ENCODE assay signal across 18 cellular contexts in the genomic region with DNA sequence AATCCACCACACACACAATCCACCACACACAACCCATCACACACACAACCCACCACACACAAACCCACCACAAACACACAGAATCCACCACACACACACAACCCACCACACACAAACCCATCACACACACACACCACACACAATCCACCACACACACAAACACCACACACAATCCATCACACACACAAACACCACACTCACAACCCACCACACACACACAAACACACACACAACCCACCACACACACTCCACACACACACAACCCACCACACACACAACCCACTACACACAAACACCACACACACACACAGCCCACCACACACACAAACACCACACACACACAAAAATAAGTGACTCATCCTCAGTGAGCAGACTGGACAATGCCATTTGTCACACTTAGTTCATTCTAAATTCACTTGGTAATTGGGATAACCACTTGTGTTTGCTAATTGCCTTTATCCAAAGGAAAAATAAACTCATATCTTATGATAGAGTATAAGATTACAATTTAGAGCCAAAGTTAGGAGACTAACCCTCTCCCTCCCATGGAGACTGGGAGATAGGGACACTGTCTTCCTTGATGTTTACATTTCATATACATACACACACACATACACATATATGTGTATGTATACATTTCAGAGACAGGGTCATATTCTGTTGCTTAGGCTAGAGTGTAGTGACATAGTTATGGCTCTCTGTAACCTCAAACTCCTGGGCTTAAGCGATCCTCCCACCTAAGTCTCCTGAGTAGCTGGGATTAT. TPM values are rescaled to one million over a fixed set of nuclear protein-coding genes. Genes with fewer than 3 reads are reported as not detected.
A peak's percentile ranks its signal among the peaks of the same experiment; 100 is the strongest.
DNase-seq lines count a peak whose midpoint lies in the region; ATAC-seq lines count a peak whose summit lies in the region.
"Had no signal": no experiment of that assay in that cellular context is flagged by ENCODE, and none has a peak within 500 bp of the region (broad histone marks: within the 10 kb centered on the region; RNA-seq: fewer than 3 reads in every experiment).

No MANE protein-coding gene starts in this region.

- peak overlapping the region; percentile 79 for H3K27ac Mint-ChIP-seq in stimulated activated naive CD8-positive, alpha-beta T cell treated with anti-CD3 and anti-CD28 coated beads, Interleukin-15, Interleukin-2, amounts not matched to agents 100 ng/mL and 50 ng/mL, for 24 hours
- peak overlapping the region; percentile 56 for H3K27ac Mint-ChIP-seq in activated CD4-positive, alpha-beta memory T cell treated with anti-CD3 and anti-CD28 coated beads, Interleukin-2, amount 10 ng/mL, durations not matched to agents 7 days and 5 days
- H3K27ac Mint-ChIP-seq in memory B cell = peak overlapping the region; percentile 93

- CTCF ChIA-PET in activated CD4-positive, alpha-beta memory T cell treated with anti-CD3 and anti-CD28 coated beads, Interleukin-2, amount 10 ng/mL, durations not matched to agents 7 days and 5 days (lab: Charles Lee) = no interaction called here

- DNase-seq in stimulated activated naive CD8-positive, alpha-beta T cell treated with anti-CD3 and anti-CD28 coated beads, Interleukin-15, Interleukin-2, amounts not matched to agents 100 U/mL and 50 U/mL, for 24 hours = no peak
- no peak for DNase-seq in activated CD4-positive, alpha-beta memory T cell treated with anti-CD3 and anti-CD28 coated beads, Interleukin-2, amount 10 ng/mL, durations not matched to agents 7 days and 5 days
- DNase-seq in memory B cell (ENCODE audit: low spot score in 2 of 2) = no peak
- DNase-seq in Ammon's horn (ENCODE audit: low spot score) = no peak
- DNase-seq in stimulated activated CD8-positive, alpha-beta memory T cell treated with anti-CD3 and anti-CD28 coated beads, Interleukin-4, amount 100 ng/mL, for 48 hours = no peak
- no peak for DNase-seq in superior temporal gyrus (ENCODE audit: extremely low spot score)
- DNase-seq: BE2C; central memory CD4-positive, alpha-beta T cell; foreskin keratinocyte; left ventricle myocardium inferior; MM.1S; NCI-H2171 treated with DMSO at 0.1 percent for 48 hours; NK-92 treated with Interleukin-12 subunit alpha and Interleukin-12 subunit beta, amount 100 ng/mL, for 24 hours; retina; Right ventricle myocardium superior; upper lobe of left lung had no signal

- no peak for ATAC-seq in stimulated activated naive CD8-positive, alpha-beta T cell treated with anti-CD3 and anti-CD28 coated beads, Interleukin-15, Interleukin-2, amounts not matched to agents 100 U/mL and 50 U/mL, for 24 hours
- ATAC-seq in memory B cell (ENCODE audit: low read depth) (no peak), HG02970 (IDR thresholded peaks at IDR 0.05; ENCODE audit: low FRiP score, unreplicated experiment) (no peak)
- ATAC-seq: foreskin keratinocyte had no signal

- no peaks in the 10 kb centered on the region for H3K36me3 Mint-ChIP-seq in stimulated activated naive CD8-positive, alpha-beta T cell treated with anti-CD3 and anti-CD28 coated beads, Interleukin-15, Interleukin-2, amounts not matched to agents 100 ng/mL and 50 ng/mL, for 24 hours (ENCODE audit: low read depth)
- H3K36me3 Mint-ChIP-seq in activated CD4-positive, alpha-beta memory T cell treated with anti-CD3 and anti-CD28 coated beads, Interleukin-2, amount 10 ng/mL, durations not matched to agents 7 days and 5 days (ENCODE audit: low read depth) = peaks cover 3% of the 10 kb centered on the region
- H3K36me3 Mint-ChIP-seq in memory B cell = no peaks in the 10 kb centered on the region

- H3K27me3 Mint-ChIP-seq in stimulated activated naive CD8-positive, alpha-beta T cell treated with anti-CD3 and anti-CD28 coated beads, Interleukin-15, Interleukin-2, amounts not matched to agents 100 ng/mL and 50 ng/mL, for 24 hours = no peaks in the 10 kb centered on the region
- H3K27me3 Mint-ChIP-seq in activated CD4-positive, alpha-beta memory T cell treated with anti-CD3 and anti-CD28 coated beads, Interleukin-2, amount 10 ng/mL, durations not matched to agents 7 days and 5 days = no peaks in the 10 kb centered on the region
- H3K27me3 Mint-ChIP-seq in memory B cell = peaks cover 3% of the 10 kb centered on the region

- H3K4me3 Mint-ChIP-seq in stimulated activated naive CD8-positive, alpha-beta T cell treated with anti-CD3 and anti-CD28 coated beads, Interleukin-15, Interleukin-2, amounts not matched to agents 100 ng/mL and 50 ng/mL, for 24 hours = no peak overlapping the region
- H3K4me3 Mint-ChIP-seq in activated CD4-positive, alpha-beta memory T cell treated with anti-CD3 and anti-CD28 coated beads, Interleukin-2, amount 10 ng/mL, durations not matched to agents 7 days and 5 days = peak overlapping the region; percentile 12
- H3K4me3 Mint-ChIP-seq in memory B cell = no peak overlapping the region

- POLR2A ChIA-PET in activated CD4-positive, alpha-beta memory T cell treated with anti-CD3 and anti-CD28 coated beads, Interleukin-2, amount 10 ng/mL, durations not matched to agents 7 days and 5 days (lab: Charles Lee) = no interaction called here

- H3K4me1 Mint-ChIP-seq in stimulated activated naive CD8-positive, alpha-beta T cell treated with anti-CD3 and anti-CD28 coated beads, Interleukin-15, Interleukin-2, amounts not matched to agents 100 ng/mL and 50 ng/mL, for 24 hours (ENCODE audit: low read depth) = peaks cover 55% of the 10 kb centered on the region
- peaks cover 52% of the 10 kb centered on the region for H3K4me1 Mint-ChIP-seq in activated CD4-positive, alpha-beta memory T cell treated with anti-CD3 and anti-CD28 coated beads, Interleukin-2, amount 10 ng/mL, durations not matched to agents 7 days and 5 days
- peaks cover 29% of the 10 kb centered on the region for H3K4me1 Mint-ChIP-seq in memory B cell

- peaks cover 4% of the 10 kb centered on the region for H3K9me3 Mint-ChIP-seq in stimulated activated naive CD8-positive, alpha-beta T cell treated with anti-CD3 and anti-CD28 coated beads, Interleukin-15, Interleukin-2, amounts not matched to agents 100 ng/mL and 50 ng/mL, for 24 hours
- peaks cover 3% of the 10 kb centered on the region for H3K9me3 Mint-ChIP-seq in activated CD4-positive, alpha-beta memory T cell treated with anti-CD3 and anti-CD28 coated beads, Interleukin-2, amount 10 ng/mL, durations not matched to agents 7 days and 5 days
- H3K9me3 Mint-ChIP-seq in memory B cell = no peaks in the 10 kb centered on the region

RNA-seq across cellular contexts. Expression of a gene that starts 8.5 kb away (rescaled TPM):
- total RNA-seq in activated CD4-positive, alpha-beta memory T cell treated with anti-CD3 and anti-CD28 coated beads, Interleukin-2, amount 10 ng/mL, durations not matched to agents 7 days and 5 days = 10 to 100 TPM; 42.9 to 45.9 TPM

RNA-seq across cellular contexts. Expression of a gene that starts 18.7 kb away (rescaled TPM):
- not detected for total RNA-seq in activated CD4-positive, alpha-beta memory T cell treated with anti-CD3 and anti-CD28 coated beads, Interleukin-2, amount 10 ng/mL, durations not matched to agents 7 days and 5 days
- total RNA-seq: foreskin keratinocyte had no signal

RNA-seq across cellular contexts. Expression of a gene that starts 19.0 kb away (rescaled TPM):
- total RNA-seq in activated CD4-positive, alpha-beta memory T cell treated with anti-CD3 and anti-CD28 coated beads, Interleukin-2, amount 10 ng/mL, durations not matched to agents 7 days and 5 days = 1 to 10 TPM; 6.4 to 7.1 TPM

RNA-seq across cellular contexts. Expression of a gene that starts 36.8 kb away (rescaled TPM):
- 1 to 10 TPM; 4.9 to 7.0 TPM for total RNA-seq in activated CD4-positive, alpha-beta memory T cell treated with anti-CD3 and anti-CD28 coated beads, Interleukin-2, amount 10 ng/mL, durations not matched to agents 7 days and 5 days

RNA-seq across cellular contexts. Expression of a gene that starts 36.9 kb away (rescaled TPM):
- 10 to 100 TPM; 23.1 to 26.8 TPM for total RNA-seq in activated CD4-positive, alpha-beta memory T cell treated with anti-CD3 and anti-CD28 coated beads, Interleukin-2, amount 10 ng/mL, durations not matched to agents 7 days and 5 days
